In genomic region chr2:170235860-170236638, GRCh38 we compare ENCODE assay signal across 1 cellular context.
TF ChIP-seq lines count a peak whose summit lies in the region.

No MANE protein-coding gene starts in this region.

TF ChIP-seq in K562, 482 proteins besides CTCF, POLR2A, EP300 and RAD21 (continued from another document and continues in another):
- TF ChIP-seq NR4A1 (CRISPR knock-in tag; IDR thresholded peaks at IDR 0.05), result no peak
- 0 out of 2 replicates have a peak, but pooled peaks have one; percentile 17 for TF ChIP-seq NR4A1 (tag; IDR thresholded peaks at IDR 0.05)
- peak; percentile 37 to 55; a peak in 2 of 4 replicates for TF ChIP-seq MNT (conservative IDR thresholded peaks at IDR 0.05)
- 0 out of 2 replicates have a peak, but pooled peaks have one; percentile 15 for TF ChIP-seq ZNF740 (CRISPR knock-in tag; IDR thresholded peaks at IDR 0.05)
- TF ChIP-seq ZNF740 (tag; IDR thresholded peaks at IDR 0.05), result no peak
- 0 out of 2 replicates have a peak, but pooled peaks have one; percentile 14 for TF ChIP-seq ZNF324 (CRISPR knock-in tag; IDR thresholded peaks at IDR 0.05)
- TF ChIP-seq MTA1 (IDR thresholded peaks at IDR 0.05; ENCODE audit: borderline replicate concordance), result peak; percentile 41; the same call in 1 of the 2 replicates
- TF ChIP-seq NBN (IDR thresholded peaks at IDR 0.05; ENCODE audit: low read depth), result no peak
- peak; percentile 94 for TF ChIP-seq CC2D1A (IDR thresholded peaks at IDR 0.05)
- no peak for TF ChIP-seq HDGF (IDR thresholded peaks at IDR 0.05)
- TF ChIP-seq ZBTB17 (CRISPR knock-in tag; IDR thresholded peaks at IDR 0.05), result 0 out of 2 replicates have a peak, but pooled peaks have one; percentile 6
- TF ChIP-seq CHAMP1 (IDR thresholded peaks at IDR 0.05), result peak; percentile 78
- TF ChIP-seq ERF (CRISPR knock-in tag; IDR thresholded peaks at IDR 0.05), result no peak
- TF ChIP-seq ZMIZ1 (IDR thresholded peaks at IDR 0.05; ENCODE audit: low read depth in 2 of 2, low read length in 2 of 2), result no peak
- TF ChIP-seq KLF16 (IDR thresholded peaks at IDR 0.05), result peak; percentile 74; the same call in 1 of the 2 replicates
- TF ChIP-seq GABPA (tag; conservative IDR thresholded peaks at IDR 0.05; ENCODE audit: low read depth), result peak; percentile 18; the same call in 1 of the 2 replicates
- TF ChIP-seq BRF2 (IDR thresholded peaks at IDR 0.05; ENCODE audit: borderline replicate concordance, insufficient read depth, insufficient read length), result no peak
- no peak for TF ChIP-seq ZNF695 (CRISPR knock-in tag; IDR thresholded peaks at IDR 0.05)
- peak; percentile 76; the same call in 1 of the 2 replicates for TF ChIP-seq CEBPG (CRISPR knock-in tag; IDR thresholded peaks at IDR 0.05)
- TF ChIP-seq CEBPG (tag; conservative IDR thresholded peaks at IDR 0.05 in 1 of 2, IDR thresholded peaks at IDR 0.05 in 1 of 2), result peak; percentile 83 to 98
- no peak for TF ChIP-seq KLF10 (CRISPR knock-in tag; IDR thresholded peaks at IDR 0.05)
- peak; percentile 58 for TF ChIP-seq ZEB2 (IDR thresholded peaks at IDR 0.05)
- TF ChIP-seq ZNF707 (CRISPR knock-in tag; conservative IDR thresholded peaks at IDR 0.05), result no peak
- no peak for TF ChIP-seq ASH1L (IDR thresholded peaks at IDR 0.05; ENCODE audit: borderline replicate concordance, low read depth, partially characterized antibody)
- TF ChIP-seq ZNF184 (CRISPR knock-in tag; IDR thresholded peaks at IDR 0.05), result no peak
- TF ChIP-seq TEAD4 (IDR thresholded peaks at IDR 0.05; ENCODE audit: low read length), result peak; percentile 87
- TF ChIP-seq TEAD4 (CRISPR knock-in tag; IDR thresholded peaks at IDR 0.05; ENCODE audit: borderline replicate concordance), result no peak
- TF ChIP-seq ARID1B (IDR thresholded peaks at IDR 0.05), result peak; percentile 92
- peak; percentile 76 for TF ChIP-seq SP1 (CRISPR knock-in tag; IDR thresholded peaks at IDR 0.05)
- 0 out of 2 replicates have a peak, but pooled peaks have one; percentile 10 for TF ChIP-seq DDX20 (tag; IDR thresholded peaks at IDR 0.05; ENCODE audit: low read depth)
- no peak for TF ChIP-seq YY1 (IDR thresholded peaks at IDR 0.05; ENCODE audit: borderline replicate concordance in 1 of 3, control insufficient read depth in 1 of 3, extremely low read depth in 1 of 3, insufficient read depth in 3 of 3, insufficient read length in 1 of 3, insufficient replicate concordance in 2 of 3, low read depth in 1 of 3, low read length in 2 of 3)
- TF ChIP-seq HOXB6 (CRISPR knock-in tag; IDR thresholded peaks at IDR 0.05; ENCODE audit: borderline replicate concordance), result no peak
- no peak for TF ChIP-seq E2F4 (CRISPR knock-in tag; IDR thresholded peaks at IDR 0.05; ENCODE audit: low read depth)
- no peak for TF ChIP-seq TAF1 (IDR thresholded peaks at IDR 0.05; ENCODE audit: control insufficient read depth, extremely low read depth, insufficient read depth, low read length, severe bottlenecking)
- TF ChIP-seq ARID4B (CRISPR knock-in tag; IDR thresholded peaks at IDR 0.05), result no peak
- no peak for TF ChIP-seq SFPQ (IDR thresholded peaks at IDR 0.05; ENCODE audit: low read depth, low read length)
- TF ChIP-seq RBM34 (IDR thresholded peaks at IDR 0.05; ENCODE audit: borderline replicate concordance, insufficient read depth, low read length), result no peak
- TF ChIP-seq TBL1XR1 (IDR thresholded peaks at IDR 0.05; ENCODE audit: low read length in 2 of 2), result peak in 1 of 2 experiments; percentile 97; a peak in 3 of 4 replicates
- peak; percentile 84 for TF ChIP-seq CREM (IDR thresholded peaks at IDR 0.05; ENCODE audit: low read depth)
- TF ChIP-seq NR2C1 (IDR thresholded peaks at IDR 0.05), result no peak
- TF ChIP-seq NR2C1 (tag; IDR thresholded peaks at IDR 0.05), result peak; percentile 48; the same call in 1 of the 2 replicates
- TF ChIP-seq NFATC3 (IDR thresholded peaks at IDR 0.05), result no peak
- TF ChIP-seq MCM2 (IDR thresholded peaks at IDR 0.05; ENCODE audit: low read depth), result no peak
- peak; percentile 89 for TF ChIP-seq CREB1 (IDR thresholded peaks at IDR 0.05)
- TF ChIP-seq CREB1 (CRISPR knock-in tag; IDR thresholded peaks at IDR 0.05), result peak; percentile 60; the same call in 1 of the 2 replicates
- TF ChIP-seq ZBTB26 (CRISPR knock-in tag; IDR thresholded peaks at IDR 0.05), result no peak
- TF ChIP-seq NCOR1 (IDR thresholded peaks at IDR 0.05), result peak; percentile 90
- peak; percentile 42 for TF ChIP-seq L3MBTL2 (IDR thresholded peaks at IDR 0.05)
- TF ChIP-seq ARID2 (IDR thresholded peaks at IDR 0.05), result peak; percentile 72; the same call in 1 of the 2 replicates
